In genomic region chr2:227576812-227577211, GRCh38 we compare ENCODE assay signal across 21 cellular contexts. TPM values are rescaled to one million over a fixed set of nuclear protein-coding genes. Genes with fewer than 3 reads are reported as not detected.
A peak's percentile ranks its signal among the peaks of the same experiment; 100 is the strongest.
DNase-seq lines count a peak whose midpoint lies in the region; ATAC-seq, FAIRE-seq and TF ChIP-seq lines count a peak whose summit lies in the region.
"Had no signal": no experiment of that assay in that cellular context is flagged by ENCODE, and none has a peak within 500 bp of the region (broad histone marks: within the 10 kb centered on the region; RNA-seq: fewer than 3 reads in every experiment).

No MANE protein-coding gene starts in this region.

- TF ChIP-seq POLR2A in HepG2 (IDR thresholded peaks at IDR 0.05; ENCODE audit: insufficient read depth in 1 of 2, low read depth in 2 of 2, low read length in 2 of 2), result no peak
- TF ChIP-seq POLR2A in right lobe of liver (IDR thresholded peaks at IDR 0.05), result no peak
- no peak for TF ChIP-seq POLR2A in H1 (IDR thresholded peaks at IDR 0.05; ENCODE audit: control extremely low read depth in 1 of 2, low read depth in 2 of 2, low read length in 2 of 2)

- H3K4me3 ChIP-seq in HepG2 (replicated peaks in 1 of 3; ENCODE audit: insufficient read depth in 1 of 3, low read depth in 2 of 3, low read length in 3 of 3), result no peak overlapping the region
- H3K4me3 ChIP-seq in right lobe of liver, result no peak overlapping the region
- no peak overlapping the region for H3K4me3 ChIP-seq in HUES48 (ENCODE audit: low read depth, low read length)
- H3K4me3 ChIP-seq in H1 (ENCODE audit: extremely low read depth in 1 of 4, insufficient read depth in 2 of 4, low read depth in 3 of 4, low read length in 4 of 4), result no peak overlapping the region

- H4K8ac ChIP-seq in H1 (ENCODE audit: extremely low read depth, insufficient read depth, low read length), result no peak overlapping the region

- H3K79me1 ChIP-seq in H1 (ENCODE audit: low read depth, low read length), result no peaks in the 10 kb centered on the region

- H3K27ac ChIP-seq in HepG2 (ENCODE audit: extremely low read length, insufficient read depth, low read length) (no peak overlapping the region), right lobe of liver (no peak overlapping the region), HUES48 (ENCODE audit: low read depth, low read length) (peak overlapping the region; percentile 18), H1 (ENCODE audit: low read depth, low read length) (no peak overlapping the region)
- H3K27ac ChIP-seq: C4-2B had no signal

- FAIRE-seq in HepG2 (lab: Jason Lieb, UNC) (no peak), H1 (lab: Jason Lieb, UNC) (no peak)
- FAIRE-seq: A204.1, GM12892, GM18507, HTR-8/SVneo had no signal

- H3K9ac ChIP-seq in HepG2 (ENCODE audit: insufficient read depth, low read depth, low read length) (no peak overlapping the region), HUES48 (ENCODE audit: low read depth, low read length) (no peak overlapping the region), H1 (replicated peaks in 1 of 4; ENCODE audit: extremely low read depth in 1 of 4, low read depth in 3 of 4, low read length in 3 of 4) (no peak overlapping the region)

- TF ChIP-seq CTCF in HepG2 (CRISPR knock-in tag; IDR thresholded peaks at IDR 0.05), result no peak
- TF ChIP-seq CTCF in right lobe of liver (IDR thresholded peaks at IDR 0.05), result no peak
- no peak for TF ChIP-seq CTCF in H1 (IDR thresholded peaks at IDR 0.05; ENCODE audit: control extremely low read depth in 1 of 3, insufficient read depth in 1 of 3, low read depth in 1 of 3, low read length in 3 of 3)

- no peak overlapping the region for H2BK15ac ChIP-seq in H1 (ENCODE audit: low read length)

- no peak overlapping the region for H3K4me2 ChIP-seq in HepG2 (ENCODE audit: low read depth, low read length)
- H3K4me2 ChIP-seq in H1 (ENCODE audit: insufficient read depth in 1 of 2, low read depth in 2 of 2, low read length in 2 of 2), result no peak overlapping the region

- H2BK12ac ChIP-seq in H1 (ENCODE audit: low read depth, low read length), result no peak overlapping the region

- WGBS in HepG2 (ENCODE audit: low lambda C conversion rate), result 46% methylated on average over 2 of the region's 2 CpGs
- 60% methylated on average over 2 of the region's 2 CpGs for WGBS in right lobe of liver (ENCODE audit: insufficient coverage, low coverage, low lambda C conversion rate, missing lambda C conversion rate)
- WGBS in H1 (ENCODE audit: extremely low coverage in 1 of 2, insufficient coverage in 1 of 2, insufficient read length in 1 of 2, insufficient replicate concordance in 2 of 2, low coverage in 1 of 2, low lambda C conversion rate in 2 of 2, missing lambda C conversion rate in 1 of 2), 2 experiments, result 74% methylated on average over 2 of the region's 2 CpGs; no CpG with 5 or more reads in 1 of the 2 experiments

- H3K9me3 ChIP-seq in HepG2 (ENCODE audit: low read length) (peaks cover under 1% of the 10 kb centered on the region; the same call in 1 of the 2 replicates), right lobe of liver (no peaks in the 10 kb centered on the region), HUES48 (ENCODE audit: control insufficient read depth, insufficient read depth, low read length) (no peaks in the 10 kb centered on the region), H1 (ENCODE audit: insufficient read depth in 2 of 2, low read depth in 1 of 2, low read length in 1 of 2) (peaks cover 0 to 2% of the 10 kb centered on the region in 2 experiments; a peak in 1 of 4 replicates)

- H3K14ac ChIP-seq in H1 (ENCODE audit: insufficient read length), result no peak overlapping the region

- TF ChIP-seq RAD21 in HepG2 (CRISPR knock-in tag; IDR thresholded peaks at IDR 0.05) (no peak), H1 (IDR thresholded peaks at IDR 0.05 in 1 of 2, conservative IDR thresholded peaks at IDR 0.05 in 1 of 2; ENCODE audit: low read depth in 2 of 2, low read length in 2 of 2) (no peak)

- CTCF ChIA-PET in HepG2 (lab: Yijun Ruan, JAX; ENCODE audit: low intra/inter-chr PET ratio, low total read pairs), result no interaction called here
- CTCF ChIA-PET in H1 (lab: Charles Lee; ENCODE audit: partially characterized antibody), result interaction anchor here (1.0 kb wide), 1 partner anchor 20 kb away, joined by 5 read pairs; no protein-coding TSS in a partner anchor

- H2BK120ac ChIP-seq in H1 (replicated peaks; ENCODE audit: low read depth, low read length), result no peak overlapping the region

- no peak overlapping the region for H2BK5ac ChIP-seq in H1 (ENCODE audit: low read depth, low read length)

- H2AFZ ChIP-seq in HepG2 (ENCODE audit: low read length) (no peak overlapping the region), H1 (ENCODE audit: low read length) (0 out of 2 replicates have a peak overlapping the region, but pooled peaks have one; percentile 33)

- no peak for TF ChIP-seq EP300 in HepG2 (IDR thresholded peaks at IDR 0.05; ENCODE audit: low read depth in 2 of 2, low read length in 2 of 2)
- TF ChIP-seq EP300 in HepG2 (CRISPR knock-in tag; IDR thresholded peaks at IDR 0.05; ENCODE audit: borderline replicate concordance), result no peak
- TF ChIP-seq EP300 in H1 (IDR thresholded peaks at IDR 0.05; ENCODE audit: borderline replicate concordance in 1 of 2, low read depth in 2 of 2, low read length in 2 of 2), result no peak

- no peak overlapping the region for H3K18ac ChIP-seq in H1 (ENCODE audit: extremely low read depth, low read length)

- H3K23me2 ChIP-seq in H1 (ENCODE audit: low read depth, low read length), result no peaks in the 10 kb centered on the region

- in situ Hi-C loops in HepG2 (cut with HindIII; ENCODE audit: extremely low pct_ligation_motif_present, low pct_unique_long_range_greater_than_20kb), result no loop called here

- H4K20me1 ChIP-seq in HepG2 (ENCODE audit: insufficient read depth, low read length), result no peaks in the 10 kb centered on the region
- H4K20me1 ChIP-seq in H1 (replicated peaks in 1 of 2; ENCODE audit: control insufficient read depth in 1 of 2, insufficient read depth in 2 of 2, low read length in 2 of 2), result no peaks in the 10 kb centered on the region

- BruUV-seq in HepG2 (replicated peaks; lab: Mats Ljungman, UMichigan), result no TSS peak

- no peak overlapping the region for H3K56ac ChIP-seq in H1 (replicated peaks; ENCODE audit: insufficient read length, low read depth, low read length)

- H3K27me3 ChIP-seq in HepG2 (ENCODE audit: control insufficient read depth in 1 of 2, insufficient read depth in 2 of 2, low read length in 2 of 2), result no peaks in the 10 kb centered on the region
- no peaks in the 10 kb centered on the region for H3K27me3 ChIP-seq in right lobe of liver
- H3K27me3 ChIP-seq in HUES48 (ENCODE audit: control insufficient read depth, insufficient read depth, low read length), result no peaks in the 10 kb centered on the region
- H3K27me3 ChIP-seq in H1 (replicated peaks in 1 of 4; ENCODE audit: control insufficient read depth in 3 of 4, extremely low read depth in 1 of 4, insufficient read depth in 3 of 4, low read length in 3 of 4), result no peaks in the 10 kb centered on the region

- no peak overlapping the region for H2AK5ac ChIP-seq in H1 (ENCODE audit: low read depth, low read length)

- ATAC-seq in HepG2 (no peak), right lobe of liver (no peak), HG03039 (IDR thresholded peaks at IDR 0.05; ENCODE audit: unreplicated experiment) (no peak), GM18517 (IDR thresholded peaks at IDR 0.05; ENCODE audit: unreplicated experiment) (no peak)

- intact Hi-C loops in HepG2 (cut with micrococcal nuclease; ENCODE audit: unreplicated experiment) (no loop called here), right lobe of liver (cut with DNase I) (no loop called here)

- no peak overlapping the region for H3K23ac ChIP-seq in H1 (ENCODE audit: insufficient read length)

- no peak overlapping the region for H4K5ac ChIP-seq in H1 (ENCODE audit: insufficient read length, low read depth, low read length)

- POLR2A ChIA-PET in HepG2 (lab: Yijun Ruan, JAX), result no interaction called here
- POLR2A ChIA-PET in H1 (lab: Charles Lee; ENCODE audit: partially characterized antibody), result no interaction called here

- DNase-seq in HepG2 (ENCODE audit: low spot score) (no peak), right lobe of liver (no peak), H1 (ENCODE audit: low read depth in 1 of 2, low spot score in 2 of 2) (no peak), dermis blood vessel endothelial cell (no peak)
- DNase-seq: AML-193; CD4-positive, alpha-beta T cell; DMS153; DMS79; GDM1; HCEC 1CT had no signal

- H2BK20ac ChIP-seq in H1 (ENCODE audit: low read length), result no peak overlapping the region

- H3K4me1 ChIP-seq in HepG2 (ENCODE audit: insufficient read depth, low read length), result peaks cover 16% of the 10 kb centered on the region
- no peaks in the 10 kb centered on the region for H3K4me1 ChIP-seq in right lobe of liver
- peaks cover 9% of the 10 kb centered on the region for H3K4me1 ChIP-seq in HUES48 (ENCODE audit: control insufficient read depth, insufficient read depth, low read length)
- 0 out of 7 replicates have a peak, but pooled peaks cover 0 to 3% (median 0%) of the 10 kb centered on the region in 4 experiments for H3K4me1 ChIP-seq in H1 (replicated peaks in 1 of 4; ENCODE audit: control insufficient read depth in 3 of 4, insufficient read depth in 4 of 4, low read length in 3 of 4)

- no peak overlapping the region for H4K91ac ChIP-seq in H1 (replicated peaks; ENCODE audit: insufficient read length, low read length)

- H3K36me3 ChIP-seq in HepG2 (replicated peaks in 1 of 2; ENCODE audit: control insufficient read depth in 1 of 2, insufficient read depth in 2 of 2, low read length in 2 of 2) (no peaks in the 10 kb centered on the region), right lobe of liver (no peaks in the 10 kb centered on the region), HUES48 (ENCODE audit: control insufficient read depth, insufficient read depth, low read length) (no peaks in the 10 kb centered on the region), H1 (ENCODE audit: control insufficient read depth in 2 of 4, insufficient read depth in 4 of 4, low read length in 3 of 4) (no peaks in the 10 kb centered on the region)

- H3K79me2 ChIP-seq in HepG2 (ENCODE audit: insufficient read depth, low read length) (no peaks in the 10 kb centered on the region), H1 (ENCODE audit: control insufficient read depth in 1 of 2, insufficient read depth in 2 of 2, low read length in 2 of 2) (no peaks in the 10 kb centered on the region)

- H3K4ac ChIP-seq in H1 (replicated peaks; ENCODE audit: insufficient read length, low read depth, low read length), result no peak overlapping the region

RNA-seq across cellular contexts. Expression of gene SCYGR2, which starts 21.9 kb away (rescaled TPM):
- total RNA-seq in HepG2 (2016; rRNA removed; fragmentation: Illumina TruSeq; extraction: Trizol) (not detected in 2 replicates), right lobe of liver (not detected), dermis blood vessel endothelial cell (not detected in 2 replicates)
- not detected in 2 replicates for total RNA-seq in HepG2 (2016; cell fraction: cytosol; rRNA removed; fragmentation: Illumina TruSeq; extraction: Trizol; ENCODE audit: low read depth)
- total RNA-seq in HepG2 (2016; cell fraction: insoluble cytoplasmic fraction; rRNA removed; fragmentation: Illumina TruSeq; extraction: Trizol), result not detected in 2 replicates
- total RNA-seq in HepG2 (2016; cell fraction: membrane; rRNA removed; fragmentation: Illumina TruSeq; extraction: Trizol), result not detected in 2 replicates
- total RNA-seq in HepG2 (2016; cell fraction: nucleus; rRNA removed; fragmentation: Illumina TruSeq; extraction: Trizol), result not detected in 2 replicates
- polyA plus RNA-seq in HepG2 (2011; rRNA removed) (not detected in 2 replicates), H1 (2011; rRNA removed) (not detected in 2 replicates)
- not detected in 2 replicates for polyA plus RNA-seq in HepG2 (2011; cell fraction: cytosol; rRNA removed)
- polyA plus RNA-seq in HepG2 (2011; cell fraction: nucleus; rRNA removed), result not detected in 2 replicates
- not detected in 2 replicates for polyA plus RNA-seq in HepG2 (2012)
- polyA plus RNA-seq in HepG2 (2016; cell fraction: cytosol; fragmentation: Illumina TruSeq; extraction: Trizol; ENCODE audit: low read depth), result not detected in 2 replicates
- polyA plus RNA-seq in HepG2 (2016; cell fraction: insoluble cytoplasmic fraction; fragmentation: Illumina TruSeq; extraction: Trizol; ENCODE audit: low read depth), result not detected in 2 replicates
- polyA plus RNA-seq in HepG2 (2016; cell fraction: membrane; fragmentation: Illumina TruSeq; extraction: Trizol; ENCODE audit: low read depth), result not detected in 2 replicates
- polyA plus RNA-seq in HepG2 (2016; cell fraction: nucleus; fragmentation: Illumina TruSeq; extraction: Trizol; ENCODE audit: insufficient read depth, low read depth), result not detected in 2 replicates
- polyA minus RNA-seq in HepG2 (2011; rRNA and poly(A)+ RNA removed; ENCODE audit: low replicate concordance), result not detected in 2 replicates
- not detected in 2 replicates for polyA minus RNA-seq in HepG2 (2011; cell fraction: cytosol; rRNA and poly(A)+ RNA removed)
- not detected in 2 replicates for polyA minus RNA-seq in HepG2 (2011; cell fraction: nucleus; rRNA and poly(A)+ RNA removed)
- total RNA-seq in H1 (2021; fragmentation: NEBNext Ultra II Directional; extraction: Animal tissue kit (Norgen Biotek cat#: 25700)), result not detected in 2 replicates
- polyA plus RNA-seq in H1 (2011; cell fraction: cytosol; rRNA removed), result not detected
- polyA plus RNA-seq in H1 (2011; cell fraction: nucleus; rRNA removed), result not detected
- not detected in 4 replicates for polyA plus RNA-seq in H1 (2012, experiment 1 of 2)
- polyA plus RNA-seq in H1 (2012, experiment 2 of 2), result not detected
- not detected for polyA plus RNA-seq in H1 (2013, experiment 1 of 2)
- polyA plus RNA-seq in H1 (2013, experiment 2 of 2), result not detected
- not detected in 2 replicates for polyA minus RNA-seq in H1 (2011; rRNA and poly(A)+ RNA removed)
- not detected for polyA minus RNA-seq in H1 (2011; cell fraction: cytosol; rRNA and poly(A)+ RNA removed)
- polyA minus RNA-seq in H1 (2011; cell fraction: nucleus; rRNA and poly(A)+ RNA removed), result not detected
- total RNA-seq: CD4-positive, alpha-beta T cell; Daoy; H4 had no signal
- polyA plus RNA-seq: BJ had no signal

RNA-seq across cellular contexts. Expression of gene SCYGR3, which starts 37.8 kb away (rescaled TPM):
- total RNA-seq in HepG2 (2016; rRNA removed; fragmentation: Illumina TruSeq; extraction: Trizol), result not detected in 2 replicates
- total RNA-seq in HepG2 (2016; cell fraction: cytosol; rRNA removed; fragmentation: Illumina TruSeq; extraction: Trizol; ENCODE audit: low read depth), result not detected in 2 replicates
- total RNA-seq in HepG2 (2016; cell fraction: insoluble cytoplasmic fraction; rRNA removed; fragmentation: Illumina TruSeq; extraction: Trizol), result not detected in 2 replicates
- total RNA-seq in HepG2 (2016; cell fraction: membrane; rRNA removed; fragmentation: Illumina TruSeq; extraction: Trizol), result not detected in 2 replicates
- not detected in 2 replicates for total RNA-seq in HepG2 (2016; cell fraction: nucleus; rRNA removed; fragmentation: Illumina TruSeq; extraction: Trizol)
- polyA plus RNA-seq in HepG2 (2011; rRNA removed), result not detected in 2 replicates
- not detected in 2 replicates for polyA plus RNA-seq in HepG2 (2011; cell fraction: cytosol; rRNA removed)
- not detected in 2 replicates for polyA plus RNA-seq in HepG2 (2011; cell fraction: nucleus; rRNA removed)
- not detected in 2 replicates for polyA plus RNA-seq in HepG2 (2012)
- not detected in 2 replicates for polyA plus RNA-seq in HepG2 (2016; cell fraction: cytosol; fragmentation: Illumina TruSeq; extraction: Trizol; ENCODE audit: low read depth)
- not detected in 2 replicates for polyA plus RNA-seq in HepG2 (2016; cell fraction: insoluble cytoplasmic fraction; fragmentation: Illumina TruSeq; extraction: Trizol; ENCODE audit: low read depth)
- not detected in 2 replicates for polyA plus RNA-seq in HepG2 (2016; cell fraction: membrane; fragmentation: Illumina TruSeq; extraction: Trizol; ENCODE audit: low read depth)
- polyA plus RNA-seq in HepG2 (2016; cell fraction: nucleus; fragmentation: Illumina TruSeq; extraction: Trizol; ENCODE audit: insufficient read depth, low read depth), result not detected in 2 replicates
- not detected in 2 replicates for polyA minus RNA-seq in HepG2 (2011; rRNA and poly(A)+ RNA removed; ENCODE audit: low replicate concordance)
- polyA minus RNA-seq in HepG2 (2011; cell fraction: cytosol; rRNA and poly(A)+ RNA removed), result not detected in 2 replicates
- polyA minus RNA-seq in HepG2 (2011; cell fraction: nucleus; rRNA and poly(A)+ RNA removed), result not detected in 2 replicates
- not detected for total RNA-seq in right lobe of liver
- total RNA-seq in H1 (2021; fragmentation: NEBNext Ultra II Directional; extraction: Animal tissue kit (Norgen Biotek cat#: 25700)), result not detected in 2 replicates
- polyA plus RNA-seq in H1 (2011; rRNA removed), result not detected in 2 replicates
- polyA plus RNA-seq in H1 (2011; cell fraction: cytosol; rRNA removed), result not detected
- polyA plus RNA-seq in H1 (2011; cell fraction: nucleus; rRNA removed), result not detected
- polyA plus RNA-seq in H1 (2012, experiment 1 of 2), result not detected in 4 replicates
- not detected for polyA plus RNA-seq in H1 (2012, experiment 2 of 2)
- not detected for polyA plus RNA-seq in H1 (2013, experiment 1 of 2)
- not detected for polyA plus RNA-seq in H1 (2013, experiment 2 of 2)
- polyA minus RNA-seq in H1 (2011; rRNA and poly(A)+ RNA removed), result not detected in 2 replicates
- polyA minus RNA-seq in H1 (2011; cell fraction: cytosol; rRNA and poly(A)+ RNA removed), result not detected
- polyA minus RNA-seq in H1 (2011; cell fraction: nucleus; rRNA and poly(A)+ RNA removed), result not detected
- total RNA-seq in dermis blood vessel endothelial cell, result not detected in 2 replicates
- total RNA-seq: CD4-positive, alpha-beta T cell; Daoy; H4 had no signal
- polyA plus RNA-seq: BJ had no signal

RNA-seq across cellular contexts. Expression of gene SCYGR4, which starts 40.5 kb away (rescaled TPM):
- not detected in 2 replicates for total RNA-seq in HepG2 (2016; rRNA removed; fragmentation: Illumina TruSeq; extraction: Trizol)
- not detected in 2 replicates for total RNA-seq in HepG2 (2016; cell fraction: cytosol; rRNA removed; fragmentation: Illumina TruSeq; extraction: Trizol; ENCODE audit: low read depth)
- total RNA-seq in HepG2 (2016; cell fraction: insoluble cytoplasmic fraction; rRNA removed; fragmentation: Illumina TruSeq; extraction: Trizol), result not detected in 2 replicates
- total RNA-seq in HepG2 (2016; cell fraction: membrane; rRNA removed; fragmentation: Illumina TruSeq; extraction: Trizol), result not detected in 2 replicates
- not detected in 2 replicates for total RNA-seq in HepG2 (2016; cell fraction: nucleus; rRNA removed; fragmentation: Illumina TruSeq; extraction: Trizol)
- polyA plus RNA-seq in HepG2 (2011; rRNA removed), result not detected in 2 replicates
- polyA plus RNA-seq in HepG2 (2011; cell fraction: cytosol; rRNA removed), result not detected in 2 replicates
- polyA plus RNA-seq in HepG2 (2011; cell fraction: nucleus; rRNA removed), result not detected in 2 replicates
- polyA plus RNA-seq in HepG2 (2012), result not detected in 2 replicates
- not detected in 2 replicates for polyA plus RNA-seq in HepG2 (2016; cell fraction: cytosol; fragmentation: Illumina TruSeq; extraction: Trizol; ENCODE audit: low read depth)
- not detected in 2 replicates for polyA plus RNA-seq in HepG2 (2016; cell fraction: insoluble cytoplasmic fraction; fragmentation: Illumina TruSeq; extraction: Trizol; ENCODE audit: low read depth)
- not detected in 2 replicates for polyA plus RNA-seq in HepG2 (2016; cell fraction: membrane; fragmentation: Illumina TruSeq; extraction: Trizol; ENCODE audit: low read depth)
- not detected in 2 replicates for polyA plus RNA-seq in HepG2 (2016; cell fraction: nucleus; fragmentation: Illumina TruSeq; extraction: Trizol; ENCODE audit: insufficient read depth, low read depth)
- not detected in 2 replicates for polyA minus RNA-seq in HepG2 (2011; rRNA and poly(A)+ RNA removed; ENCODE audit: low replicate concordance)
- polyA minus RNA-seq in HepG2 (2011; cell fraction: cytosol; rRNA and poly(A)+ RNA removed), result not detected in 2 replicates
- not detected in 2 replicates for polyA minus RNA-seq in HepG2 (2011; cell fraction: nucleus; rRNA and poly(A)+ RNA removed)
- total RNA-seq in right lobe of liver, result not detected
- total RNA-seq in H1 (2021; fragmentation: NEBNext Ultra II Directional; extraction: Animal tissue kit (Norgen Biotek cat#: 25700)), result not detected in 2 replicates
- polyA plus RNA-seq in H1 (2011; rRNA removed), result not detected in 2 replicates
- not detected for polyA plus RNA-seq in H1 (2011; cell fraction: cytosol; rRNA removed)
- polyA plus RNA-seq in H1 (2011; cell fraction: nucleus; rRNA removed), result not detected
- not detected in 4 replicates for polyA plus RNA-seq in H1 (2012, experiment 1 of 2)
- polyA plus RNA-seq in H1 (2012, experiment 2 of 2), result not detected
- not detected for polyA plus RNA-seq in H1 (2013, experiment 1 of 2)
- not detected for polyA plus RNA-seq in H1 (2013, experiment 2 of 2)
- not detected in 2 replicates for polyA minus RNA-seq in H1 (2011; rRNA and poly(A)+ RNA removed)
- not detected for polyA minus RNA-seq in H1 (2011; cell fraction: cytosol; rRNA and poly(A)+ RNA removed)
- not detected for polyA minus RNA-seq in H1 (2011; cell fraction: nucleus; rRNA and poly(A)+ RNA removed)
- not detected in 2 replicates for total RNA-seq in dermis blood vessel endothelial cell
- total RNA-seq: CD4-positive, alpha-beta T cell; Daoy; H4 had no signal
- polyA plus RNA-seq: BJ had no signal
